Comparison of ENCODE assay signal across 20 cellular contexts in genomic region chr6:47789553-47789952, GRCh38. TPM values are rescaled to one million over a fixed set of nuclear protein-coding genes. Genes with fewer than 3 reads are reported as not detected.
DNase-seq lines count a peak whose midpoint lies in the region; ATAC-seq, FAIRE-seq and TF ChIP-seq lines count a peak whose summit lies in the region.
"Had no signal": no experiment of that assay in that cellular context is flagged by ENCODE, and none has a peak within 500 bp of the region (broad histone marks: within the 10 kb centered on the region; RNA-seq: fewer than 3 reads in every experiment).

No MANE protein-coding gene starts in this region.

- H3K27ac Mint-ChIP-seq in GM23338 = no peak overlapping the region
- H3K27ac Mint-ChIP-seq in activated naive CD8-positive, alpha-beta T cell treated with anti-CD3 and anti-CD28 coated beads for 36 hours = no peak overlapping the region

- peaks cover 38% of the 10 kb centered on the region for H3K27me3 Mint-ChIP-seq in GM23338 (ENCODE audit: insufficient read depth, low read depth, poor library complexity)
- H3K27me3 Mint-ChIP-seq in activated naive CD8-positive, alpha-beta T cell treated with anti-CD3 and anti-CD28 coated beads for 36 hours = peaks cover 45% of the 10 kb centered on the region

- no peaks in the 10 kb centered on the region for H3F3A ChIP-seq in GM23338 (replicated peaks; ENCODE audit: low read depth)

- H3K27me3 ChIP-seq in GM23338 (ENCODE audit: insufficient read depth) (peaks cover 47% of the 10 kb centered on the region), bronchial epithelial cell (ENCODE audit: control insufficient read depth, insufficient read depth, low read length) (no peaks in the 10 kb centered on the region)
- H3K27me3 ChIP-seq: SJCRH30 had no signal

- no peak for FAIRE-seq in bronchial epithelial cell (lab: Jason Lieb, UNC)
- FAIRE-seq: GM19239 had no signal

- no peaks in the 10 kb centered on the region for H3K36me3 Mint-ChIP-seq in GM23338 (ENCODE audit: low read depth)
- no peaks in the 10 kb centered on the region for H3K36me3 Mint-ChIP-seq in activated naive CD8-positive, alpha-beta T cell treated with anti-CD3 and anti-CD28 coated beads for 36 hours
- H3K36me3 Mint-ChIP-seq: CD14-positive monocyte had no signal

- H2AFZ ChIP-seq in GM23338 = no peak overlapping the region

- no peaks in the 10 kb centered on the region for H4K20me1 ChIP-seq in GM23338 (replicated peaks; ENCODE audit: insufficient read depth)

- H3K4me1 ChIP-seq in GM23338 (ENCODE audit: insufficient read depth) = peaks cover 25% of the 10 kb centered on the region
- H3K4me1 ChIP-seq: HAP-1, SJCRH30 had no signal

- TF ChIP-seq CTCF in GM23338 (conservative IDR thresholded peaks at IDR 0.05; ENCODE audit: low read depth in 2 of 2) = no peak
- no peak for TF ChIP-seq CTCF in bronchial epithelial cell (IDR thresholded peaks at IDR 0.05; ENCODE audit: insufficient read depth, low read length, severe bottlenecking)
- no peak for TF ChIP-seq CTCF in RWPE1 (conservative IDR thresholded peaks at IDR 0.05; ENCODE audit: low read depth)

- H3K79me2 ChIP-seq in GM23338 (replicated peaks; ENCODE audit: insufficient read depth) = no peaks in the 10 kb centered on the region

- H3K9me2 ChIP-seq in GM23338 (ENCODE audit: insufficient read depth) = no peaks in the 10 kb centered on the region

- DNase-seq in GM23338 (ENCODE audit: low spot score) (peak; percentile 93), NCI-H146 treated with DMSO at 0.1 percent for 48 hours (lab: John Stamatoyannopoulos, UW; ENCODE audit: unreplicated experiment) (peak; percentile 37), bronchial epithelial cell (ENCODE audit: low read depth) (peak; percentile 87), iPS-NIHi11 (ENCODE audit: low spot score) (peak; percentile 22), RWPE1 (ENCODE audit: low spot score) (no peak), SKM-1 treated with dmso at 0.1 percent for 144 hours (lab: John Stamatoyannopoulos, UW; ENCODE audit: unreplicated experiment) (no peak)
- no peak for DNase-seq in activated naive CD8-positive, alpha-beta T cell treated with anti-CD3 and anti-CD28 coated beads for 36 hours
- DNase-seq: AML-193, IMR-90, NCI-H1930, NCI-H2171 treated with DMSO at 0.1 percent for 48 hours, NCI-H510A treated with DMSO at 0.1 percent for 48 hours, RPMI8226, SJCRH30 had no signal

- H3K4me1 Mint-ChIP-seq in GM23338 = peaks cover 29% of the 10 kb centered on the region
- no peaks in the 10 kb centered on the region for H3K4me1 Mint-ChIP-seq in activated naive CD8-positive, alpha-beta T cell treated with anti-CD3 and anti-CD28 coated beads for 36 hours

- CTCF ChIA-PET in RWPE1 (lab: Yijun Ruan, JAX) = interaction anchor here (0.6 to 0.7 kb wide), 3 partner anchors 329 to 1620 kb away, joined by 3 to 6 read pairs (median 4); no protein-coding TSS in a partner anchor

- H3K4me2 ChIP-seq in GM23338 = peak overlapping the region; percentile 28

- H3K36me3 ChIP-seq in GM23338 (ENCODE audit: insufficient read depth) (no peaks in the 10 kb centered on the region), bronchial epithelial cell (ENCODE audit: control insufficient read depth, insufficient read depth, low read length) (no peaks in the 10 kb centered on the region)
- H3K36me3 ChIP-seq: HAP-1, SJCRH30 had no signal

- no peak overlapping the region for H3K27ac ChIP-seq in GM23338 (ENCODE audit: low read depth)
- no peak overlapping the region for H3K27ac ChIP-seq in RWPE1
- H3K27ac ChIP-seq: SJCRH30 had no signal

- H3K9me3 Mint-ChIP-seq in GM23338 = no peaks in the 10 kb centered on the region
- no peaks in the 10 kb centered on the region for H3K9me3 Mint-ChIP-seq in activated naive CD8-positive, alpha-beta T cell treated with anti-CD3 and anti-CD28 coated beads for 36 hours
- H3K9me3 Mint-ChIP-seq: CD14-positive monocyte had no signal

- ATAC-seq in GM23338 (peak; percentile 93), GM19035 (IDR thresholded peaks at IDR 0.05; ENCODE audit: unreplicated experiment) (no peak)

- H3K4me3 ChIP-seq in GM23338 (no peak overlapping the region), bronchial epithelial cell (ENCODE audit: low read depth, low read length) (no peak overlapping the region)
- H3K4me3 ChIP-seq: HAP-1, SJCRH30 had no signal

- POLR2A ChIA-PET in RWPE1 (lab: Yijun Ruan, JAX; ENCODE audit: low non-redundant PET) = no interaction called here

- peak overlapping the region; percentile 6; the same call in 2 of the 3 replicates for H3K4me3 Mint-ChIP-seq in GM23338
- no peak overlapping the region for H3K4me3 Mint-ChIP-seq in activated naive CD8-positive, alpha-beta T cell treated with anti-CD3 and anti-CD28 coated beads for 36 hours
- H3K4me3 Mint-ChIP-seq: CD14-positive monocyte had no signal

TF ChIP-seq in GM23338, 12 proteins besides CTCF, POLR2A, EP300 and RAD21 (continues in another document):
- TF ChIP-seq EZH2 (IDR thresholded peaks at IDR 0.05; ENCODE audit: low read depth, unreplicated experiment) (no peak), POLR2AphosphoS5 (IDR thresholded peaks at IDR 0.05; ENCODE audit: low read depth) (peak; percentile 73), ZNF462 (CRISPR knock-in tag; IDR thresholded peaks at IDR 0.05) (0 out of 2 replicates have a peak, but pooled peaks have one; percentile 27)

RNA-seq across cellular contexts. Expression of gene OPN5, which starts 7.7 kb away (rescaled TPM):
- total RNA-seq in GM23338 (2014; rRNA removed; shearing (Covaris generic)) = not detected in 2 replicates
- polyA plus RNA-seq in GM23338 (2016; fragmentation: Nextera tagmentation; extraction: Ambion mirVana) = not detected in 2 replicates
- not detected in 2 replicates for total RNA-seq in bronchial epithelial cell
- total RNA-seq in activated naive CD8-positive, alpha-beta T cell treated with anti-CD3 and anti-CD28 coated beads for 36 hours = not detected
- total RNA-seq: HT-29, IMR-90, LHCN-M2, SJCRH30 had no signal
- polyA plus RNA-seq: CD14-positive monocyte, IMR-90 had no signal

Comparison
In these comparisons a context has a peak if more than half of its experiments do, and no peak if none do; other contexts are left out.
1. DNase-seq: peak in GM23338 (single experiment), NCI-H146 treated with DMSO at 0.1 percent for 48 hours (single experiment), bronchial epithelial cell (single experiment) and iPS-NIHi11 (single experiment); none in RWPE1 (single experiment), activated naive CD8-positive, alpha-beta T cell treated with anti-CD3 and anti-CD28 coated beads for 36 hours (single experiment) and SKM-1 treated with dmso at 0.1 percent for 144 hours (single experiment).